Comparison of ENCODE assay signal across 8 cellular contexts in the genomic region with DNA sequence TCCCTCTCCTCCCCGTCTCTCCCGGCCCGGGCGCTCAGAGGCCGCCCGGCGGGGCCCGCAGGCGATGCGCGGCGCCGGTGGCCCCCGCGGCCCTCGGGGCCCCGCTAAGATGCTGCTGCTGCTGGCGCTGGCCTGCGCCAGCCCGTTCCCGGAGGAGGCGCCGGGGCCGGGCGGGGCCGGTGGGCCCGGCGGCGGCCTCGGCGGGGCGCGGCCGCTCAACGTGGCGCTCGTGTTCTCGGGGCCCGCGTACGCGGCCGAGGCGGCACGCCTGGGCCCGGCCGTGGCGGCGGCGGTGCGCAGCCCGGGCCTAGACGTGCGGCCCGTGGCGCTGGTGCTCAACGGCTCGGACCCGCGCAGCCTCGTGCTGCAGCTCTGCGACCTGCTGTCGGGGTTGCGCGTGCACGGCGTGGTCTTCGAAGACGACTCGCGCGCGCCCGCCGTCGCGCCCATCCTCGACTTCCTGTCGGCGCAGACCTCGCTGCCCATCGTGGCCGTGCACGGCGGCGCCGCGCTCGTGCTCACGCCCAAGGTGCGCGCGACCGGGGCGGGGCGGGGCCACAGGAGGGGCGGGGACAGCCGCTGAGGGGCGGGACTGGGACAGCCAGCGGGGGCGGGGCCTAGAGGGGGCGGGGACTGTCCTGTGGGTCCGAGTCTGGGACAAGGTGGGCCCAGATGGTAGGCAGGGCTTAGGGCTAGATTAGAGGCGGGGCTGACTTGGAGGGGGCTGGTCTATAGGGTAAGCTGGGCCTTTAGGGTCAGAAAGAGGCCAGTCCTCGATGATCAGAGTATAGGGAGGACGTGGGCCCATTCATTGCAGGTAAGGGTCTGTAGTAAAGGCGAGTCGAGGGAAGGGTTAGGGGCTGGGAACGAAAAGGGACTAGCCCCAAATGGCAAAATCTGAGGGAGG. TPM values are rescaled to one million over a fixed set of nuclear protein-coding genes. Genes with fewer than 3 reads are reported as not detected.
DNase-seq lines count a peak whose midpoint lies in the region; ATAC-seq and TF ChIP-seq lines count a peak whose summit lies in the region.

No MANE protein-coding gene starts in this region.

- H3K27ac Mint-ChIP-seq in natural killer cell, result peak overlapping the region; percentile 79 to 82

- peak; percentile 45 for ATAC-seq in HG03103 (IDR thresholded peaks at IDR 0.05; ENCODE audit: low read depth, unreplicated experiment)
- ATAC-seq in esophagus mucosa, result peak; percentile 73
- ATAC-seq in natural killer cell, result peak; percentile 77 to 93 (median 79)
- peak; percentile 76 for ATAC-seq in stimulated activated naive CD8-positive, alpha-beta T cell treated with anti-CD3 and anti-CD28 coated beads, Interleukin-15, Interleukin-2, amounts not matched to agents 100 U/mL and 50 U/mL, for 24 hours

- H3K27me3 Mint-ChIP-seq in natural killer cell (ENCODE audit: low read depth in 2 of 2), result peaks cover 12 to 36% of the 10 kb centered on the region in 2 donors

- DNase-seq in GM10266 (ENCODE audit: extremely low spot score), result peak; percentile 94
- DNase-seq in NOMO-1 treated with DMSO at 0.1 percent for 48 hours (lab: John Stamatoyannopoulos, UW; ENCODE audit: unreplicated experiment), result peak; percentile 95
- DNase-seq in activated T-cell treated with anti-CD3 and anti-CD28 coated beads for 1 hour (ENCODE audit: low read depth), result peak; percentile 73
- peak; percentile 87 for DNase-seq in natural killer cell
- DNase-seq in stimulated activated naive CD8-positive, alpha-beta T cell treated with anti-CD3 and anti-CD28 coated beads, Interleukin-15, Interleukin-2, amounts not matched to agents 100 U/mL and 50 U/mL, for 24 hours, result peak; percentile 90
- no peak for DNase-seq in HPDE6-E6E7 (ENCODE audit: extremely low spot score)

- no peaks in the 10 kb centered on the region for H3K36me3 Mint-ChIP-seq in natural killer cell

- H3K4me3 Mint-ChIP-seq in natural killer cell, result peak overlapping the region; percentile 96

- H3K9me3 Mint-ChIP-seq in natural killer cell, result peaks cover 0 to 3% of the 10 kb centered on the region in 2 donors

- H3K4me1 Mint-ChIP-seq in natural killer cell, result peaks cover 46 to 64% of the 10 kb centered on the region in 2 donors

- intact Hi-C loops in natural killer cell (cut with micrococcal nuclease), result no loop called here

- TF ChIP-seq CTCF in GM10266 (IDR thresholded peaks at IDR 0.05; ENCODE audit: control insufficient read depth, insufficient read depth, low read depth, missing control alignments) (no peak), natural killer cell (IDR thresholded peaks at IDR 0.05) (no peak)

RNA-seq across cellular contexts. Expression of gene GRIN2D, which starts 5.1 kb away (rescaled TPM):
- total RNA-seq in esophagus mucosa (0.04 TPM), natural killer cell (under 1 TPM; 0.05 to 0.28 (median 0.07) TPM)

RNA-seq across cellular contexts. Expression of gene KDELR1, which starts 7.2 kb away (rescaled TPM):
- total RNA-seq in esophagus mucosa (86.6 TPM), natural killer cell (10 to 100 TPM; 41.5 to 47.5 (median 46.0) TPM)

RNA-seq across cellular contexts. Expression of gene SYNGR4, which starts 34.4 kb away (rescaled TPM):
- total RNA-seq in esophagus mucosa (not detected), natural killer cell (not detected)

RNA-seq across cellular contexts. Expression of gene TMEM143, which starts 34.8 kb away (rescaled TPM):
- total RNA-seq in esophagus mucosa (5.5 TPM), natural killer cell (10 to 100 TPM; 10.2 to 12.3 (median 11.1) TPM)

RNA-seq across cellular contexts. Expression of gene GRWD1, which starts 47.2 kb away (rescaled TPM):
- total RNA-seq in esophagus mucosa (24.6 TPM), natural killer cell (10 to 100 TPM; 14.2 to 29.0 (median 16.7) TPM)
